In genomic region chr7:16646427-16647081, GRCh38 we compare ENCODE assay signal across 8 cellular contexts. TPM values are rescaled to one million over a fixed set of nuclear protein-coding genes. Genes with fewer than 3 reads are reported as not detected.
DNase-seq lines count a peak whose midpoint lies in the region; ATAC-seq, FAIRE-seq and TF ChIP-seq lines count a peak whose summit lies in the region.

No MANE protein-coding gene starts in this region.

- TF ChIP-seq EP300 in HepG2 (IDR thresholded peaks at IDR 0.05; ENCODE audit: low read depth in 2 of 2, low read length in 2 of 2), result no peak
- TF ChIP-seq EP300 in HepG2 (CRISPR knock-in tag; IDR thresholded peaks at IDR 0.05; ENCODE audit: borderline replicate concordance), result no peak

- in situ Hi-C loops in HepG2 (cut with HindIII; ENCODE audit: extremely low pct_ligation_motif_present, low pct_unique_long_range_greater_than_20kb), result no loop called here

- H3K9me3 ChIP-seq in BLaER1 (no peaks in the 10 kb centered on the region), OCI-LY3 (ENCODE audit: insufficient read depth, low read length) (no peaks in the 10 kb centered on the region), HepG2 (ENCODE audit: low read length) (no peaks in the 10 kb centered on the region), testis (no peaks in the 10 kb centered on the region)

- H3K27ac ChIP-seq in BLaER1, result peak overlapping the region; percentile 99
- H3K27ac ChIP-seq in OCI-LY3 (ENCODE audit: low read length), result peak overlapping the region; percentile 68
- peak overlapping the region; percentile 86 for H3K27ac ChIP-seq in HepG2 (ENCODE audit: extremely low read length, insufficient read depth, low read length)
- peak overlapping the region; percentile 87 to 93 for H3K27ac ChIP-seq in testis

- no peak for TF ChIP-seq POLR2A in HepG2 (IDR thresholded peaks at IDR 0.05; ENCODE audit: insufficient read depth in 1 of 2, low read depth in 2 of 2, low read length in 2 of 2)
- TF ChIP-seq POLR2A in testis (IDR thresholded peaks at IDR 0.05), result no peak

- WGBS in HepG2 (ENCODE audit: low lambda C conversion rate), result under 1% methylated on average over 14 of the region's 34 CpGs
- 0 to 3% methylated on average over 6 to 29 of the region's 34 CpGs for WGBS in testis, 2 donors

- peaks cover 66% of the 10 kb centered on the region for H4K20me1 ChIP-seq in BLaER1
- peaks cover 47% of the 10 kb centered on the region for H4K20me1 ChIP-seq in OCI-LY3 (ENCODE audit: insufficient read depth, low read length)
- H4K20me1 ChIP-seq in HepG2 (ENCODE audit: insufficient read depth, low read length), result peaks cover 21% of the 10 kb centered on the region; the same call in 1 of the 2 replicates

- H3K4me2 ChIP-seq in BLaER1, result peak overlapping the region; percentile 83
- H3K4me2 ChIP-seq in OCI-LY3 (ENCODE audit: low read length), result peak overlapping the region; percentile 90
- H3K4me2 ChIP-seq in HepG2 (ENCODE audit: low read depth, low read length), result peak overlapping the region; percentile 79

- CTCF ChIA-PET in HepG2 (lab: Yijun Ruan, JAX; ENCODE audit: low intra/inter-chr PET ratio, low total read pairs), result no interaction called here

- H3K4me1 ChIP-seq in BLaER1 (peaks cover 48% of the 10 kb centered on the region), OCI-LY3 (ENCODE audit: low read length) (peaks cover 27% of the 10 kb centered on the region), HepG2 (ENCODE audit: insufficient read depth, low read length) (peaks cover 65% of the 10 kb centered on the region), testis (peaks cover 18% of the 10 kb centered on the region)

- H3K79me2 ChIP-seq in OCI-LY3 (ENCODE audit: low read length) (peaks cover 56% of the 10 kb centered on the region), HepG2 (ENCODE audit: insufficient read depth, low read length) (peaks cover 78% of the 10 kb centered on the region)

- TF ChIP-seq CTCF in OCI-LY3 (IDR thresholded peaks at IDR 0.05; ENCODE audit: low read depth, low read length), result no peak
- TF ChIP-seq CTCF in bronchial epithelial cell (IDR thresholded peaks at IDR 0.05; ENCODE audit: insufficient read depth, low read length, severe bottlenecking), result no peak
- no peak for TF ChIP-seq CTCF in HepG2 (CRISPR knock-in tag; IDR thresholded peaks at IDR 0.05)
- TF ChIP-seq CTCF in testis (IDR thresholded peaks at IDR 0.05), result no peak

- POLR2A ChIA-PET in HepG2 (lab: Yijun Ruan, JAX), result interaction anchor here (1.6 to 1.8 kb wide), 3 partner anchors 8 to 42 kb away, joined by 3 to 8 read pairs (median 6); no protein-coding TSS in a partner anchor

- intact Hi-C loops in HepG2 (cut with micrococcal nuclease; ENCODE audit: unreplicated experiment) (loop anchor here (2.0 kb wide), 1 partner anchor 14 kb away; no protein-coding TSS in a partner anchor), testis (cut with DNase I; ENCODE audit: low total_unique reads) (no loop called here)

- H3K27me3 ChIP-seq in BLaER1 (no peaks in the 10 kb centered on the region), OCI-LY3 (ENCODE audit: low read depth, low read length) (no peaks in the 10 kb centered on the region), bronchial epithelial cell (ENCODE audit: control insufficient read depth, insufficient read depth, low read length) (no peaks in the 10 kb centered on the region), HepG2 (ENCODE audit: control insufficient read depth in 1 of 2, insufficient read depth in 2 of 2, low read length in 2 of 2) (no peaks in the 10 kb centered on the region; a peak in 1 of 5 replicates), testis (no peaks in the 10 kb centered on the region)

- ATAC-seq in GM19351 (IDR thresholded peaks at IDR 0.05; ENCODE audit: unreplicated experiment) (peak; percentile 3), HepG2 (peak; percentile 4), HG03108 (IDR thresholded peaks at IDR 0.05; ENCODE audit: unreplicated experiment) (no peak)

- FAIRE-seq in bronchial epithelial cell (lab: Jason Lieb, UNC) (no peak), HepG2 (lab: Jason Lieb, UNC) (no peak)

- H3K36me3 ChIP-seq in BLaER1, result peaks cover 7% of the 10 kb centered on the region; the same call in 1 of the 2 replicates
- peaks cover 8% of the 10 kb centered on the region for H3K36me3 ChIP-seq in OCI-LY3 (replicated peaks; ENCODE audit: low read depth, low read length)
- no peaks in the 10 kb centered on the region for H3K36me3 ChIP-seq in bronchial epithelial cell (ENCODE audit: control insufficient read depth, insufficient read depth, low read length)
- H3K36me3 ChIP-seq in HepG2 (replicated peaks in 1 of 2; ENCODE audit: control insufficient read depth in 1 of 2, insufficient read depth in 2 of 2, low read length in 2 of 2), result no peaks in the 10 kb centered on the region; a peak in 1 of 5 replicates
- no peaks in the 10 kb centered on the region for H3K36me3 ChIP-seq in testis (ENCODE audit: low read depth, missing control alignments)

- H3K9ac ChIP-seq in BLaER1 (peak overlapping the region; percentile 96), OCI-LY3 (ENCODE audit: low read length) (peak overlapping the region; percentile 84), HepG2 (ENCODE audit: insufficient read depth, low read depth, low read length) (peak overlapping the region; percentile 82)

- no peak overlapping the region for H2AFZ ChIP-seq in OCI-LY3 (ENCODE audit: low read depth, low read length)
- no peak overlapping the region for H2AFZ ChIP-seq in HepG2 (ENCODE audit: low read length)

- H3K4me3 ChIP-seq in BLaER1 (peak overlapping the region; percentile 94), OCI-LY3 (ENCODE audit: low read length) (peak overlapping the region; percentile 96), bronchial epithelial cell (ENCODE audit: low read depth, low read length) (peak overlapping the region; percentile 91), HepG2 (replicated peaks in 1 of 3; ENCODE audit: insufficient read depth in 1 of 3, low read depth in 2 of 3, low read length in 3 of 3) (peak overlapping the region; percentile 92 to 97 (median 94)), testis (peak overlapping the region; percentile 78 to 94)

- BruUV-seq in HepG2 (replicated peaks; lab: Mats Ljungman, UMichigan), result no TSS peak

- no peak for DNase-seq in bronchial epithelial cell (ENCODE audit: low read depth)
- DNase-seq in HepG2 (ENCODE audit: low spot score), result no peak
- DNase-seq in testis, result peak; percentile 23
- DNase-seq in effector CD8-positive, alpha-beta T cell (lab: John Stamatoyannopoulos, UW), result no peak

- no peak for TF ChIP-seq RAD21 in HepG2 (CRISPR knock-in tag; IDR thresholded peaks at IDR 0.05)

RNA-seq across cellular contexts. Expression of gene BZW2, which starts 0.6 kb away (rescaled TPM):
- 61.8 and 91.4 TPM in 2 replicates for total RNA-seq in bronchial epithelial cell
- 95.2 and 111 TPM in 2 replicates for total RNA-seq in HepG2 (2016; rRNA removed; fragmentation: Illumina TruSeq; extraction: Trizol)
- 24.6 and 26.3 TPM in 2 replicates for total RNA-seq in HepG2 (2016; cell fraction: cytosol; rRNA removed; fragmentation: Illumina TruSeq; extraction: Trizol; ENCODE audit: low read depth)
- total RNA-seq in HepG2 (2016; cell fraction: insoluble cytoplasmic fraction; rRNA removed; fragmentation: Illumina TruSeq; extraction: Trizol), result 91.8 and 119 TPM in 2 replicates
- total RNA-seq in HepG2 (2016; cell fraction: membrane; rRNA removed; fragmentation: Illumina TruSeq; extraction: Trizol), result 43.6 and 54.1 TPM in 2 replicates
- total RNA-seq in HepG2 (2016; cell fraction: nucleus; rRNA removed; fragmentation: Illumina TruSeq; extraction: Trizol), result 59.6 and 61.1 TPM in 2 replicates
- 18.9 and 21.8 TPM in 2 replicates for polyA plus RNA-seq in HepG2 (2011; rRNA removed)
- polyA plus RNA-seq in HepG2 (2011; cell fraction: cytosol; rRNA removed), result 15.7 and 20.2 TPM in 2 replicates
- 10.2 and 13.5 TPM in 2 replicates for polyA plus RNA-seq in HepG2 (2011; cell fraction: nucleus; rRNA removed)
- 41.3 and 44.8 TPM in 2 replicates for polyA plus RNA-seq in HepG2 (2012)
- 18.9 and 19.3 TPM in 2 replicates for polyA plus RNA-seq in HepG2 (2016; cell fraction: cytosol; fragmentation: Illumina TruSeq; extraction: Trizol; ENCODE audit: low read depth)
- polyA plus RNA-seq in HepG2 (2016; cell fraction: insoluble cytoplasmic fraction; fragmentation: Illumina TruSeq; extraction: Trizol; ENCODE audit: low read depth), result 110 and 116 TPM in 2 replicates
- polyA plus RNA-seq in HepG2 (2016; cell fraction: membrane; fragmentation: Illumina TruSeq; extraction: Trizol; ENCODE audit: low read depth), result 35.7 and 40.4 TPM in 2 replicates
- polyA plus RNA-seq in HepG2 (2016; cell fraction: nucleus; fragmentation: Illumina TruSeq; extraction: Trizol; ENCODE audit: insufficient read depth, low read depth), result 70.6 and 75.4 TPM in 2 replicates
- 13.7 and 46.5 TPM in 2 replicates for polyA minus RNA-seq in HepG2 (2011; rRNA and poly(A)+ RNA removed; ENCODE audit: low replicate concordance)
- polyA minus RNA-seq in HepG2 (2011; cell fraction: cytosol; rRNA and poly(A)+ RNA removed), result 18.9 and 20.9 TPM in 2 replicates
- 16.3 and 16.4 TPM in 2 replicates for polyA minus RNA-seq in HepG2 (2011; cell fraction: nucleus; rRNA and poly(A)+ RNA removed)
- 10 to 100 TPM; 25.8 to 36.5 TPM for total RNA-seq in testis
- polyA plus RNA-seq in testis (ENCODE audit: insufficient read depth, low read depth, low replicate concordance), result 23.2 TPM

RNA-seq across cellular contexts. Expression of gene ANKMY2, which starts 1.0 kb away (rescaled TPM):
- total RNA-seq in bronchial epithelial cell (5.5 and 9.5 TPM in 2 replicates), HepG2 (2016; rRNA removed; fragmentation: Illumina TruSeq; extraction: Trizol) (21.6 and 32.0 TPM in 2 replicates), testis (10 to 100 TPM; 13.4 to 17.0 TPM)
- total RNA-seq in HepG2 (2016; cell fraction: cytosol; rRNA removed; fragmentation: Illumina TruSeq; extraction: Trizol; ENCODE audit: low read depth), result 3.9 and 4.5 TPM in 2 replicates
- total RNA-seq in HepG2 (2016; cell fraction: insoluble cytoplasmic fraction; rRNA removed; fragmentation: Illumina TruSeq; extraction: Trizol), result 24.4 and 33.4 TPM in 2 replicates
- total RNA-seq in HepG2 (2016; cell fraction: membrane; rRNA removed; fragmentation: Illumina TruSeq; extraction: Trizol), result 7.4 and 9.7 TPM in 2 replicates
- total RNA-seq in HepG2 (2016; cell fraction: nucleus; rRNA removed; fragmentation: Illumina TruSeq; extraction: Trizol), result 21.8 and 22.0 TPM in 2 replicates
- polyA plus RNA-seq in HepG2 (2011; rRNA removed) (11.1 and 12.2 TPM in 2 replicates), testis (ENCODE audit: insufficient read depth, low read depth, low replicate concordance) (17.5 TPM)
- polyA plus RNA-seq in HepG2 (2011; cell fraction: cytosol; rRNA removed), result 6.9 and 9.6 TPM in 2 replicates
- polyA plus RNA-seq in HepG2 (2011; cell fraction: nucleus; rRNA removed), result 15.2 and 29.4 TPM in 2 replicates
- 8.1 and 11.2 TPM in 2 replicates for polyA plus RNA-seq in HepG2 (2012)
- polyA plus RNA-seq in HepG2 (2016; cell fraction: cytosol; fragmentation: Illumina TruSeq; extraction: Trizol; ENCODE audit: low read depth), result 2.0 and 2.3 TPM in 2 replicates
- 24.1 and 25.7 TPM in 2 replicates for polyA plus RNA-seq in HepG2 (2016; cell fraction: insoluble cytoplasmic fraction; fragmentation: Illumina TruSeq; extraction: Trizol; ENCODE audit: low read depth)
- 3.7 and 4.4 TPM in 2 replicates for polyA plus RNA-seq in HepG2 (2016; cell fraction: membrane; fragmentation: Illumina TruSeq; extraction: Trizol; ENCODE audit: low read depth)
- 21.6 and 21.7 TPM in 2 replicates for polyA plus RNA-seq in HepG2 (2016; cell fraction: nucleus; fragmentation: Illumina TruSeq; extraction: Trizol; ENCODE audit: insufficient read depth, low read depth)
- polyA minus RNA-seq in HepG2 (2011; rRNA and poly(A)+ RNA removed; ENCODE audit: low replicate concordance), result 5.6 and 11.4 TPM in 2 replicates
- 5.4 and 6.8 TPM in 2 replicates for polyA minus RNA-seq in HepG2 (2011; cell fraction: cytosol; rRNA and poly(A)+ RNA removed)
- polyA minus RNA-seq in HepG2 (2011; cell fraction: nucleus; rRNA and poly(A)+ RNA removed), result 25.9 and 29.4 TPM in 2 replicates
